Comparison of ENCODE assay signal across 15 cellular contexts in genomic region chr12:92537235-92537960, GRCh38.
DNase-seq lines count a peak whose midpoint lies in the region; ATAC-seq and TF ChIP-seq lines count a peak whose summit lies in the region.
"Had no signal": no experiment of that assay in that cellular context is flagged by ENCODE, and none has a peak within 500 bp of the region (broad histone marks: within the 10 kb centered on the region; RNA-seq: fewer than 3 reads in every experiment).

No MANE protein-coding gene starts in this region.

- no peak for TF ChIP-seq POLR2A in body of pancreas (IDR thresholded peaks at IDR 0.05)

- H3K27me3 ChIP-seq in body of pancreas = no peaks in the 10 kb centered on the region
- H3K27me3 ChIP-seq: gastrocnemius medialis, neural progenitor cell had no signal

- H3K9me3 ChIP-seq in body of pancreas = no peaks in the 10 kb centered on the region
- H3K9me3 ChIP-seq: gastrocnemius medialis had no signal

- ATAC-seq in HG03095 (IDR thresholded peaks at IDR 0.05; ENCODE audit: unreplicated experiment) (peak; percentile 32), natural killer cell (no peak), body of pancreas (no peak), GM21526 (IDR thresholded peaks at IDR 0.05; ENCODE audit: low FRiP score, unreplicated experiment) (no peak)
- ATAC-seq in activated CD8-positive, alpha-beta T cell treated with anti-CD3 and anti-CD28 coated beads, Interleukin-2, amount 10 ng/mL, durations not matched to agents 7 days and 5 days = no peak
- ATAC-seq: gastrocnemius medialis had no signal

- CTCF ChIA-PET in activated CD8-positive, alpha-beta T cell treated with anti-CD3 and anti-CD28 coated beads, Interleukin-2, amount 10 ng/mL, durations not matched to agents 7 days and 5 days (lab: Charles Lee) = interaction anchor here (1.0 kb wide), 1 partner anchor 27 kb away, joined by 3 read pairs; no protein-coding TSS in a partner anchor

- 94 to 97% methylated on average over 3 of the region's 3 CpGs for WGBS in body of pancreas, 2 donors

- H3K36me3 Mint-ChIP-seq in activated CD8-positive, alpha-beta T cell treated with anti-CD3 and anti-CD28 coated beads, Interleukin-2, amount 10 ng/mL, durations not matched to agents 7 days and 5 days (ENCODE audit: low read depth) = peaks cover 31% of the 10 kb centered on the region
- no peaks in the 10 kb centered on the region for H3K36me3 Mint-ChIP-seq in natural killer cell
- H3K36me3 Mint-ChIP-seq: neural progenitor cell had no signal

- H3K9me3 Mint-ChIP-seq in activated CD8-positive, alpha-beta T cell treated with anti-CD3 and anti-CD28 coated beads, Interleukin-2, amount 10 ng/mL, durations not matched to agents 7 days and 5 days (ENCODE audit: insufficient read depth) = no peaks in the 10 kb centered on the region
- peaks cover 0 to 2% of the 10 kb centered on the region in 2 donors for H3K9me3 Mint-ChIP-seq in natural killer cell
- H3K9me3 Mint-ChIP-seq: neural progenitor cell had no signal

- H3K27ac ChIP-seq in body of pancreas = no peak overlapping the region
- H3K27ac ChIP-seq: gastrocnemius medialis, neural progenitor cell had no signal

- no peaks in the 10 kb centered on the region for H3K36me3 ChIP-seq in body of pancreas (replicated peaks in 1 of 2; ENCODE audit: insufficient read depth in 1 of 2, low read depth in 2 of 2)
- H3K36me3 ChIP-seq: gastrocnemius medialis, neural progenitor cell had no signal

- POLR2A ChIA-PET in activated CD8-positive, alpha-beta T cell treated with anti-CD3 and anti-CD28 coated beads, Interleukin-2, amount 10 ng/mL, durations not matched to agents 7 days and 5 days (lab: Charles Lee) = no interaction called here

- intact Hi-C loops in natural killer cell (cut with micrococcal nuclease) (loop anchor here (5.0 kb wide), 1 partner anchor 35 kb away; no protein-coding TSS in a partner anchor), body of pancreas (cut with DNase I) (no loop called here)

- no peaks in the 10 kb centered on the region for H3K27me3 Mint-ChIP-seq in activated CD8-positive, alpha-beta T cell treated with anti-CD3 and anti-CD28 coated beads, Interleukin-2, amount 10 ng/mL, durations not matched to agents 7 days and 5 days (ENCODE audit: low read depth)
- H3K27me3 Mint-ChIP-seq in natural killer cell (ENCODE audit: low read depth in 2 of 2) = no peaks in the 10 kb centered on the region

- no peak overlapping the region for H3K4me3 Mint-ChIP-seq in activated CD8-positive, alpha-beta T cell treated with anti-CD3 and anti-CD28 coated beads, Interleukin-2, amount 10 ng/mL, durations not matched to agents 7 days and 5 days
- H3K4me3 Mint-ChIP-seq in natural killer cell = peak overlapping the region; percentile 17
- H3K4me3 Mint-ChIP-seq: neural progenitor cell had no signal

- H3K4me1 ChIP-seq in body of pancreas = peaks cover 42% of the 10 kb centered on the region

- H3K27ac Mint-ChIP-seq in activated CD8-positive, alpha-beta T cell treated with anti-CD3 and anti-CD28 coated beads, Interleukin-2, amount 10 ng/mL, durations not matched to agents 7 days and 5 days = peak overlapping the region; percentile 23
- peak overlapping the region; percentile 97 to 99 for H3K27ac Mint-ChIP-seq in natural killer cell
- H3K27ac Mint-ChIP-seq: neural progenitor cell had no signal

- no peak for TF ChIP-seq CTCF in natural killer cell (IDR thresholded peaks at IDR 0.05)
- no peak for TF ChIP-seq CTCF in body of pancreas (IDR thresholded peaks at IDR 0.05)

- no peak overlapping the region for H3K4me3 ChIP-seq in body of pancreas
- H3K4me3 ChIP-seq: gastrocnemius medialis, neural progenitor cell had no signal

- H3K4me1 Mint-ChIP-seq in activated CD8-positive, alpha-beta T cell treated with anti-CD3 and anti-CD28 coated beads, Interleukin-2, amount 10 ng/mL, durations not matched to agents 7 days and 5 days (ENCODE audit: low read depth) = peaks cover 60% of the 10 kb centered on the region
- peaks cover 60 to 61% of the 10 kb centered on the region in 2 donors for H3K4me1 Mint-ChIP-seq in natural killer cell

- DNase-seq in SIG-M5 treated with dmso at 0.1 percent for 504 hours (lab: John Stamatoyannopoulos, UW; ENCODE audit: unreplicated experiment) = peak; percentile 44
- DNase-seq in SIG-M5 (lab: John Stamatoyannopoulos, UW) = no peak
- no peak for DNase-seq in activated CD8-positive, alpha-beta T cell treated with anti-CD3 and anti-CD28 coated beads, Interleukin-2, amount 10 ng/mL, durations not matched to agents 7 days and 5 days
- DNase-seq in natural killer cell = no peak
- DNase-seq in body of pancreas = no peak
- no peak for DNase-seq in HCEC 1CT
- DNase-seq: 8988T; aorta; effector CD8-positive, alpha-beta T cell; gastrocnemius medialis; KBM-7; NCI-H2029 treated with DMSO at 0.1 percent for 48 hours had no signal
